Comparison of ENCODE assay signal across 12 cellular contexts in genomic region chr1:234953655-234954420, GRCh38.
DNase-seq lines count a peak whose midpoint lies in the region; ATAC-seq and TF ChIP-seq lines count a peak whose summit lies in the region.
"Had no signal": no experiment of that assay in that cellular context is flagged by ENCODE, and none has a peak within 500 bp of the region (broad histone marks: within the 10 kb centered on the region; RNA-seq: fewer than 3 reads in every experiment).

No MANE protein-coding gene starts in this region.

- H3K9me3 Mint-ChIP-seq in natural killer cell = peaks cover 0 to 4% of the 10 kb centered on the region in 2 donors

- no peaks in the 10 kb centered on the region for H3K27me3 ChIP-seq in BLaER1 treated with 17β-estradiol and CSF1 and Interleukin-3, amounts not matched to agents 10 nM and 100 nM
- H3K27me3 ChIP-seq: BE2C had no signal

- ATAC-seq in natural killer cell = no peak
- ATAC-seq: naive thymus-derived CD4-positive, alpha-beta T cell; Right ventricle myocardium inferior had no signal

- DNase-seq in GM20000 (ENCODE audit: low spot score) (peak; percentile 39), caudate nucleus (lab: John Stamatoyannopoulos, UW) (no peak), natural killer cell (no peak), GM10248 (ENCODE audit: extremely low spot score) (no peak), foreskin melanocyte (no peak), NCI-H510A treated with DMSO at 0.1 percent for 48 hours (lab: John Stamatoyannopoulos, UW) (no peak), kidney tubule cell (ENCODE audit: low spot score) (no peak)
- DNase-seq: BE2C, GDM1 had no signal

- H4K20me1 ChIP-seq in BLaER1 treated with 17β-estradiol and CSF1 and Interleukin-3, amounts not matched to agents 10 nM and 100 nM = no peaks in the 10 kb centered on the region

- CTCF ChIA-PET in GM10248 (lab: Yijun Ruan, JAX) = interaction anchor here (1.0 to 2.6 kb wide), 4 partner anchors 9 to 129 kb away, joined by 3 to 11 read pairs (median 8); no protein-coding TSS in a partner anchor

- H3K36me3 Mint-ChIP-seq in natural killer cell = peaks cover 6% of the 10 kb centered on the region

- H3K27ac Mint-ChIP-seq in natural killer cell = peak overlapping the region in 1 of 2 donors; percentile 86

- peaks cover 60 to 66% (median 63%) of the 10 kb centered on the region in 10 experiments for H3K4me1 ChIP-seq in BLaER1 treated with 17β-estradiol and CSF1 and Interleukin-3, amounts not matched to agents 10 nM and 100 nM

- intact Hi-C loops in natural killer cell (cut with micrococcal nuclease) = no loop called here

- no peak overlapping the region for H3K4me3 ChIP-seq in BLaER1 treated with 17β-estradiol and CSF1 and Interleukin-3, amounts not matched to agents 10 nM and 100 nM

- POLR2A ChIA-PET in GM10248 (lab: Yijun Ruan, JAX) = interaction anchor here (2.1 kb wide), 1 partner anchor 21 kb away, joined by 6 read pairs; no protein-coding TSS in a partner anchor

- peak overlapping the region; percentile 85 to 99 (median 95) for H3K4me2 ChIP-seq in BLaER1 treated with 17β-estradiol and CSF1 and Interleukin-3, amounts not matched to agents 10 nM and 100 nM

- H3K9ac ChIP-seq in BLaER1 treated with 17β-estradiol and CSF1 and Interleukin-3, amounts not matched to agents 10 nM and 100 nM = peak overlapping the region; percentile 67 to 94 (median 89); a peak in 21 of 22 replicates

- TF ChIP-seq CTCF in GM20000 (IDR thresholded peaks at IDR 0.05; ENCODE audit: extremely low read depth, missing control alignments) = no peak
- no peak for TF ChIP-seq CTCF in natural killer cell (IDR thresholded peaks at IDR 0.05)
- TF ChIP-seq CTCF in GM10248 (IDR thresholded peaks at IDR 0.05; ENCODE audit: control extremely low read depth, extremely low read depth, low read depth, missing control alignments) = no peak

- peak overlapping the region; percentile 22 for H3K4me3 Mint-ChIP-seq in natural killer cell

- H3K4me1 Mint-ChIP-seq in natural killer cell = peaks cover 26 to 31% of the 10 kb centered on the region in 2 donors

- H3K27me3 Mint-ChIP-seq in natural killer cell (ENCODE audit: low read depth in 2 of 2) = no peaks in the 10 kb centered on the region
- H3K27me3 Mint-ChIP-seq: naive thymus-derived CD4-positive, alpha-beta T cell had no signal

- peaks cover 0 to 7% (median 0%) of the 10 kb centered on the region in 11 experiments; a peak in 1 of 22 replicates for H3K36me3 ChIP-seq in BLaER1 treated with 17β-estradiol and CSF1 and Interleukin-3, amounts not matched to agents 10 nM and 100 nM
- H3K36me3 ChIP-seq: BE2C had no signal

- peaks cover 9 to 22% (median 20%) of the 10 kb centered on the region in 11 experiments for H3K9me3 ChIP-seq in BLaER1 treated with 17β-estradiol and CSF1 and Interleukin-3, amounts not matched to agents 10 nM and 100 nM (replicated peaks in 1 of 11)

- peak overlapping the region; percentile 68 to 100 (median 97) for H3K27ac ChIP-seq in BLaER1 treated with 17β-estradiol and CSF1 and Interleukin-3, amounts not matched to agents 10 nM and 100 nM
- H3K27ac ChIP-seq in caudate nucleus (ENCODE audit: low read depth, low read length) = peak overlapping the region; percentile 62
